ENCODE assay signal across 1 cellular context in the genomic region with DNA sequence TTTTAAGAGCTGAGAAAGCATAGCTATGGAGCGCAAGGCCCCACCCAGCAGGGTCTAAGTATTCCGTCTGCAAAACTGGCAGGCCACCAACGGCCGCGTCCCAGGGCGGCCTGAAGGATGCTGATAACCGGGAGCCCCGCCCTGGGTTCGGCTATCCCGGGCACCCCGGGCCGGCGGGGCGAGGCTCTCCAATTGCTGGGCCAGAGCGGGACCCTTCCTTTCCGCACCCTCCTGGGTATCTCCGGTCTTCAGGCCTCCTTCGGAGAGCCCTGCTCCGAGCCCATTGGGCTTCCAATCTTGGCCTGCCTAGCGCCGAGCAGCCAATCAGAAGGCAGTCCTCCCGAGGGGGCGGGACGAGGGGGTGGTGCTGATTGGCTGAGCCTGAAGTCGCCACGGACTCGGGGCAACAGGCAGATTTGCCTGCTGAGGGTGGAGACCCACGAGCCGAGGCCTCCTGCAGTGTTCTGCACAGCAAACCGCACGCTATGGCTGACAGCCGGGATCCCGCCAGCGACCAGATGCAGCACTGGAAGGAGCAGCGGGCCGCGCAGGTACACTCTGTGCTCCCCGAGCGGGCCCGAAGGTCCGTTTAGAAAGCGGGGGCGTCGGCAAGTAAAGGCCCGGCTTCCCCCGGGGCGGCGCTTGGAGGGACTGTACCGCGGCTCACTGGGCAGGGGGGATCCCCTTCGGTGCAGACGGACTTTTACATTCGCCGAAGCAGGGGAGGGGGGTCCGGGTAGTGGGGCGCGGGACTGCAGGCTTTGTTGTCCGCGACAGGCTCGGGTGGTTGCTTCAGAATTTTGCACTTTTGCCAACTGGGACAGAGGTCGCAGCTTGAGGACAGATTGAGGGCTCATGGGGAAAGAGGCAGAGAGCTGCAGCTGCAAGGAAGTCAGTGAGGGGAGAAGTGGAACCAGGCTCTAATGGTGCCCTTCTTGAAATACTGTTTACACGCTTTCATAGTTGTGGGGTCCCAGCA.
TF ChIP-seq lines count a peak whose summit lies in the region.

Gene CAT (plus strand): TSS at position 406 of the 979 bp plus-strand sequence. CDS start 80 bp downstream, at position 486.

TF ChIP-seq in K562, 482 proteins besides CTCF, POLR2A, EP300 and RAD21 (continued from another document and continues in another):
- TF ChIP-seq, protein P1, sequence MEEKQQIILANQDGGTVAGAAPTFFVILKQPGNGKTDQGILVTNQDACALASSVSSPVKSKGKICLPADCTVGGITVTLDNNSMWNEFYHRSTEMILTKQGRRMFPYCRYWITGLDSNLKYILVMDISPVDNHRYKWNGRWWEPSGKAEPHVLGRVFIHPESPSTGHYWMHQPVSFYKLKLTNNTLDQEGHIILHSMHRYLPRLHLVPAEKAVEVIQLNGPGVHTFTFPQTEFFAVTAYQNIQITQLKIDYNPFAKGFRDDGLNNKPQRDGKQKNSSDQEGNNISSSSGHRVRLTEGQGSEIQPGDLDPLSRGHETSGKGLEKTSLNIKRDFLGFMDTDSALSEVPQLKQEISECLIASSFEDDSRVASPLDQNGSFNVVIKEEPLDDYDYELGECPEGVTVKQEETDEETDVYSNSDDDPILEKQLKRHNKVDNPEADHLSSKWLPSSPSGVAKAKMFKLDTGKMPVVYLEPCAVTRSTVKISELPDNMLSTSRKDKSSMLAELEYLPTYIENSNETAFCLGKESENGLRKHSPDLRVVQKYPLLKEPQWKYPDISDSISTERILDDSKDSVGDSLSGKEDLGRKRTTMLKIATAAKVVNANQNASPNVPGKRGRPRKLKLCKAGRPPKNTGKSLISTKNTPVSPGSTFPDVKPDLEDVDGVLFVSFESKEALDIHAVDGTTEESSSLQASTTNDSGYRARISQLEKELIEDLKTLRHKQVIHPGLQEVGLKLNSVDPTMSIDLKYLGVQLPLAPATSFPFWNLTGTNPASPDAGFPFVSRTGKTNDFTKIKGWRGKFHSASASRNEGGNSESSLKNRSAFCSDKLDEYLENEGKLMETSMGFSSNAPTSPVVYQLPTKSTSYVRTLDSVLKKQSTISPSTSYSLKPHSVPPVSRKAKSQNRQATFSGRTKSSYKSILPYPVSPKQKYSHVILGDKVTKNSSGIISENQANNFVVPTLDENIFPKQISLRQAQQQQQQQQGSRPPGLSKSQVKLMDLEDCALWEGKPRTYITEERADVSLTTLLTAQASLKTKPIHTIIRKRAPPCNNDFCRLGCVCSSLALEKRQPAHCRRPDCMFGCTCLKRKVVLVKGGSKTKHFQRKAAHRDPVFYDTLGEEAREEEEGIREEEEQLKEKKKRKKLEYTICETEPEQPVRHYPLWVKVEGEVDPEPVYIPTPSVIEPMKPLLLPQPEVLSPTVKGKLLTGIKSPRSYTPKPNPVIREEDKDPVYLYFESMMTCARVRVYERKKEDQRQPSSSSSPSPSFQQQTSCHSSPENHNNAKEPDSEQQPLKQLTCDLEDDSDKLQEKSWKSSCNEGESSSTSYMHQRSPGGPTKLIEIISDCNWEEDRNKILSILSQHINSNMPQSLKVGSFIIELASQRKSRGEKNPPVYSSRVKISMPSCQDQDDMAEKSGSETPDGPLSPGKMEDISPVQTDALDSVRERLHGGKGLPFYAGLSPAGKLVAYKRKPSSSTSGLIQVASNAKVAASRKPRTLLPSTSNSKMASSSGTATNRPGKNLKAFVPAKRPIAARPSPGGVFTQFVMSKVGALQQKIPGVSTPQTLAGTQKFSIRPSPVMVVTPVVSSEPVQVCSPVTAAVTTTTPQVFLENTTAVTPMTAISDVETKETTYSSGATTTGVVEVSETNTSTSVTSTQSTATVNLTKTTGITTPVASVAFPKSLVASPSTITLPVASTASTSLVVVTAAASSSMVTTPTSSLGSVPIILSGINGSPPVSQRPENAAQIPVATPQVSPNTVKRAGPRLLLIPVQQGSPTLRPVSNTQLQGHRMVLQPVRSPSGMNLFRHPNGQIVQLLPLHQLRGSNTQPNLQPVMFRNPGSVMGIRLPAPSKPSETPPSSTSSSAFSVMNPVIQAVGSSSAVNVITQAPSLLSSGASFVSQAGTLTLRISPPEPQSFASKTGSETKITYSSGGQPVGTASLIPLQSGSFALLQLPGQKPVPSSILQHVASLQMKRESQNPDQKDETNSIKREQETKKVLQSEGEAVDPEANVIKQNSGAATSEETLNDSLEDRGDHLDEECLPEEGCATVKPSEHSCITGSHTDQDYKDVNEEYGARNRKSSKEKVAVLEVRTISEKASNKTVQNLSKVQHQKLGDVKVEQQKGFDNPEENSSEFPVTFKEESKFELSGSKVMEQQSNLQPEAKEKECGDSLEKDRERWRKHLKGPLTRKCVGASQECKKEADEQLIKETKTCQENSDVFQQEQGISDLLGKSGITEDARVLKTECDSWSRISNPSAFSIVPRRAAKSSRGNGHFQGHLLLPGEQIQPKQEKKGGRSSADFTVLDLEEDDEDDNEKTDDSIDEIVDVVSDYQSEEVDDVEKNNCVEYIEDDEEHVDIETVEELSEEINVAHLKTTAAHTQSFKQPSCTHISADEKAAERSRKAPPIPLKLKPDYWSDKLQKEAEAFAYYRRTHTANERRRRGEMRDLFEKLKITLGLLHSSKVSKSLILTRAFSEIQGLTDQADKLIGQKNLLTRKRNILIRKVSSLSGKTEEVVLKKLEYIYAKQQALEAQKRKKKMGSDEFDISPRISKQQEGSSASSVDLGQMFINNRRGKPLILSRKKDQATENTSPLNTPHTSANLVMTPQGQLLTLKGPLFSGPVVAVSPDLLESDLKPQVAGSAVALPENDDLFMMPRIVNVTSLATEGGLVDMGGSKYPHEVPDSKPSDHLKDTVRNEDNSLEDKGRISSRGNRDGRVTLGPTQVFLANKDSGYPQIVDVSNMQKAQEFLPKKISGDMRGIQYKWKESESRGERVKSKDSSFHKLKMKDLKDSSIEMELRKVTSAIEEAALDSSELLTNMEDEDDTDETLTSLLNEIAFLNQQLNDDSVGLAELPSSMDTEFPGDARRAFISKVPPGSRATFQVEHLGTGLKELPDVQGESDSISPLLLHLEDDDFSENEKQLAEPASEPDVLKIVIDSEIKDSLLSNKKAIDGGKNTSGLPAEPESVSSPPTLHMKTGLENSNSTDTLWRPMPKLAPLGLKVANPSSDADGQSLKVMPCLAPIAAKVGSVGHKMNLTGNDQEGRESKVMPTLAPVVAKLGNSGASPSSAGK (IDR thresholded peaks at IDR 0.05), result peak; percentile 65
- TF ChIP-seq ZBTB17 (CRISPR knock-in tag; IDR thresholded peaks at IDR 0.05) (no peak; the same call in 1 of the 2 replicates), ZKSCAN8 (CRISPR knock-in tag; IDR thresholded peaks at IDR 0.05) (no peak), LARP7 (IDR thresholded peaks at IDR 0.05) (no peak), PHB (CRISPR knock-in tag; IDR thresholded peaks at IDR 0.05) (no peak), CCAR2 (IDR thresholded peaks at IDR 0.05; ENCODE audit: low read depth, low read length) (no peak), ZNF512 (tag; IDR thresholded peaks at IDR 0.05) (no peak), MAFK (IDR thresholded peaks at IDR 0.05; ENCODE audit: low read length) (no peak), HMG20A (CRISPR knock-in tag; conservative IDR thresholded peaks at IDR 0.05) (no peak), ZFP1 (CRISPR knock-in tag; IDR thresholded peaks at IDR 0.05) (no peak; the same call in 1 of the 2 replicates), HOXB6 (CRISPR knock-in tag; IDR thresholded peaks at IDR 0.05; ENCODE audit: borderline replicate concordance) (no peak), RAD51 (IDR thresholded peaks at IDR 0.05; ENCODE audit: borderline replicate concordance, low read depth) (no peak), CHAMP1 (IDR thresholded peaks at IDR 0.05) (peak; percentile 89), ZSCAN29 (IDR thresholded peaks at IDR 0.05) (no peak), KAT2B (IDR thresholded peaks at IDR 0.05; ENCODE audit: low read depth, low read length) (no peak), CBX1 (IDR thresholded peaks at IDR 0.05; ENCODE audit: low read depth) (peak; percentile 60; the same call in 1 of the 2 replicates), CREM (IDR thresholded peaks at IDR 0.05; ENCODE audit: low read depth) (no peak; the same call in 1 of the 2 replicates)
- TF ChIP-seq, protein P2, sequence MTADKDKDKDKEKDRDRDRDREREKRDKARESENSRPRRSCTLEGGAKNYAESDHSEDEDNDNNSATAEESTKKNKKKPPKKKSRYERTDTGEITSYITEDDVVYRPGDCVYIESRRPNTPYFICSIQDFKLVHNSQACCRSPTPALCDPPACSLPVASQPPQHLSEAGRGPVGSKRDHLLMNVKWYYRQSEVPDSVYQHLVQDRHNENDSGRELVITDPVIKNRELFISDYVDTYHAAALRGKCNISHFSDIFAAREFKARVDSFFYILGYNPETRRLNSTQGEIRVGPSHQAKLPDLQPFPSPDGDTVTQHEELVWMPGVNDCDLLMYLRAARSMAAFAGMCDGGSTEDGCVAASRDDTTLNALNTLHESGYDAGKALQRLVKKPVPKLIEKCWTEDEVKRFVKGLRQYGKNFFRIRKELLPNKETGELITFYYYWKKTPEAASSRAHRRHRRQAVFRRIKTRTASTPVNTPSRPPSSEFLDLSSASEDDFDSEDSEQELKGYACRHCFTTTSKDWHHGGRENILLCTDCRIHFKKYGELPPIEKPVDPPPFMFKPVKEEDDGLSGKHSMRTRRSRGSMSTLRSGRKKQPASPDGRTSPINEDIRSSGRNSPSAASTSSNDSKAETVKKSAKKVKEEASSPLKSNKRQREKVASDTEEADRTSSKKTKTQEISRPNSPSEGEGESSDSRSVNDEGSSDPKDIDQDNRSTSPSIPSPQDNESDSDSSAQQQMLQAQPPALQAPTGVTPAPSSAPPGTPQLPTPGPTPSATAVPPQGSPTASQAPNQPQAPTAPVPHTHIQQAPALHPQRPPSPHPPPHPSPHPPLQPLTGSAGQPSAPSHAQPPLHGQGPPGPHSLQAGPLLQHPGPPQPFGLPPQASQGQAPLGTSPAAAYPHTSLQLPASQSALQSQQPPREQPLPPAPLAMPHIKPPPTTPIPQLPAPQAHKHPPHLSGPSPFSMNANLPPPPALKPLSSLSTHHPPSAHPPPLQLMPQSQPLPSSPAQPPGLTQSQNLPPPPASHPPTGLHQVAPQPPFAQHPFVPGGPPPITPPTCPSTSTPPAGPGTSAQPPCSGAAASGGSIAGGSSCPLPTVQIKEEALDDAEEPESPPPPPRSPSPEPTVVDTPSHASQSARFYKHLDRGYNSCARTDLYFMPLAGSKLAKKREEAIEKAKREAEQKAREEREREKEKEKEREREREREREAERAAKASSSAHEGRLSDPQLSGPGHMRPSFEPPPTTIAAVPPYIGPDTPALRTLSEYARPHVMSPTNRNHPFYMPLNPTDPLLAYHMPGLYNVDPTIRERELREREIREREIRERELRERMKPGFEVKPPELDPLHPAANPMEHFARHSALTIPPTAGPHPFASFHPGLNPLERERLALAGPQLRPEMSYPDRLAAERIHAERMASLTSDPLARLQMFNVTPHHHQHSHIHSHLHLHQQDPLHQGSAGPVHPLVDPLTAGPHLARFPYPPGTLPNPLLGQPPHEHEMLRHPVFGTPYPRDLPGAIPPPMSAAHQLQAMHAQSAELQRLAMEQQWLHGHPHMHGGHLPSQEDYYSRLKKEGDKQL (CRISPR knock-in tag; IDR thresholded peaks at IDR 0.05; ENCODE audit: borderline replicate concordance), result no peak
- TF ChIP-seq, protein P3, sequence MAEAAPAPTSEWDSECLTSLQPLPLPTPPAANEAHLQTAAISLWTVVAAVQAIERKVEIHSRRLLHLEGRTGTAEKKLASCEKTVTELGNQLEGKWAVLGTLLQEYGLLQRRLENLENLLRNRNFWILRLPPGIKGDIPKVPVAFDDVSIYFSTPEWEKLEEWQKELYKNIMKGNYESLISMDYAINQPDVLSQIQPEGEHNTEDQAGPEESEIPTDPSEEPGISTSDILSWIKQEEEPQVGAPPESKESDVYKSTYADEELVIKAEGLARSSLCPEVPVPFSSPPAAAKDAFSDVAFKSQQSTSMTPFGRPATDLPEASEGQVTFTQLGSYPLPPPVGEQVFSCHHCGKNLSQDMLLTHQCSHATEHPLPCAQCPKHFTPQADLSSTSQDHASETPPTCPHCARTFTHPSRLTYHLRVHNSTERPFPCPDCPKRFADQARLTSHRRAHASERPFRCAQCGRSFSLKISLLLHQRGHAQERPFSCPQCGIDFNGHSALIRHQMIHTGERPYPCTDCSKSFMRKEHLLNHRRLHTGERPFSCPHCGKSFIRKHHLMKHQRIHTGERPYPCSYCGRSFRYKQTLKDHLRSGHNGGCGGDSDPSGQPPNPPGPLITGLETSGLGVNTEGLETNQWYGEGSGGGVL (CRISPR knock-in tag; IDR thresholded peaks at IDR 0.05), result no peak
